In genomic region chr10:113937258-113937657, GRCh38 we compare ENCODE assay signal across 28 cellular contexts.
"Had no signal": no experiment of that assay in that cellular context is flagged by ENCODE, and none has a peak within 500 bp of the region (broad histone marks: within the 10 kb centered on the region; RNA-seq: fewer than 3 reads in every experiment).

No MANE protein-coding gene starts in this region.

- H3K4me2 ChIP-seq: neural progenitor cell, smooth muscle cell had no signal

- H2AFZ ChIP-seq: neural progenitor cell, parathyroid adenoma had no signal

- H3K9ac ChIP-seq: neural progenitor cell, parathyroid adenoma had no signal

- H3K36me3 ChIP-seq: neural progenitor cell, ovary, spleen, suprapubic skin, tibial artery, transverse colon, upper lobe of right lung, uterus had no signal

- ATAC-seq: natural killer cell; psoas muscle; right cardiac atrium; sciatic nerve; stimulated activated memory B cell treated with anti-CD40 and anti-IgM and Interleukin-4, amounts not matched to agents 10 μg/mL and 1 μg/mL and 100 μg/mL, for 72 hours; stimulated activated naive CD8-positive, alpha-beta T cell treated with anti-CD3 and anti-CD28 coated beads, Interleukin-15, amount 100 ng/mL, for 72 hours; stimulated activated naive CD8-positive, alpha-beta T cell treated with anti-CD3 and anti-CD28 coated beads, Interleukin-15, Interleukin-2, amounts not matched to agents 100 U/mL and 50 U/mL, for 24 hours; upper lobe of right lung had no signal

- H3K79me2 ChIP-seq: parathyroid adenoma had no signal

- H3K9me3 ChIP-seq: ovary, psoas muscle, spleen, suprapubic skin, testis, tibial artery, transverse colon, upper lobe of right lung, uterus had no signal

- H3K27ac ChIP-seq: neural progenitor cell, ovary, parathyroid adenoma, psoas muscle, skin epidermis, spleen, suprapubic skin, testis, tibial artery, transverse colon, upper lobe of right lung, uterus had no signal

- H3K4me1 ChIP-seq: neural progenitor cell, parathyroid adenoma, psoas muscle, suprapubic skin, testis, tibial artery, transverse colon, upper lobe of right lung, uterus had no signal

- DNase-seq: natural killer cell; occipital lobe; ovary; posterior cingulate gyrus; psoas muscle; right cardiac atrium; spleen; stimulated activated CD4-positive, alpha-beta T cell treated with anti-CD3 and anti-CD28 coated beads, Interleukin-12 subunit alpha, Interleukin-12 subunit beta, amount 100 ng/mL, for 4 hours; stimulated activated CD4-positive, alpha-beta T cell treated with anti-CD3 and anti-CD28 coated beads, Interleukin-1b, Interleukin-23, amount 100 ng/mL, for 48 hours; stimulated activated CD4-positive, alpha-beta T cell treated with anti-CD3 and anti-CD28 coated beads, Interleukin-4, amount 100 ng/mL, for 1 hour; stimulated activated CD4-positive, alpha-beta T cell treated with anti-CD3 and anti-CD28 coated beads, Interleukin-4, amount 100 ng/mL, for 4 hours; stimulated activated CD8-positive, alpha-beta memory T cell treated with anti-CD3 and anti-CD28 coated beads, Interleukin-4, amount 100 ng/mL, for 48 hours; stimulated activated naive CD4-positive, alpha-beta T cell; stimulated activated naive CD8-positive, alpha-beta T cell treated with anti-CD3 and anti-CD28 coated beads, Interleukin-15, amount 100 ng/mL, for 72 hours; stimulated activated naive CD8-positive, alpha-beta T cell treated with anti-CD3 and anti-CD28 coated beads, Interleukin-15, Interleukin-2, amounts not matched to agents 100 U/mL and 50 U/mL, for 24 hours; substantia nigra; testis; tibial artery; transverse colon; upper lobe of right lung; uterus had no signal

- H3K27me3 ChIP-seq: neural progenitor cell, ovary, spleen, suprapubic skin, testis, tibial artery, transverse colon, upper lobe of right lung, uterus had no signal

- H3K4me3 ChIP-seq: neural progenitor cell, ovary, psoas muscle, skin epidermis, smooth muscle cell, spleen, suprapubic skin, testis, tibial artery, transverse colon, upper lobe of right lung, uterus had no signal
